In genomic region chr1:183025782-183026774, GRCh38 we compare ENCODE assay signal across 1 cellular context.
TF ChIP-seq lines count a peak whose summit lies in the region.

No MANE protein-coding gene starts in this region.

TF ChIP-seq in HCT116, 20 proteins besides CTCF, POLR2A, EP300 and RAD21 (continued from another document):
- TF ChIP-seq REST (IDR thresholded peaks at IDR 0.05; ENCODE audit: low read depth) (no peak), ZFX (IDR thresholded peaks at IDR 0.05) (no peak), EZH2phosphoT487 (IDR thresholded peaks at IDR 0.05; ENCODE audit: borderline replicate concordance) (no peak)
